ENCODE assay signal across 8 cellular contexts in genomic region chr7:88243345-88243909, GRCh38. TPM values are rescaled to one million over a fixed set of nuclear protein-coding genes. Genes with fewer than 3 reads are reported as not detected.
DNase-seq lines count a peak whose midpoint lies in the region; ATAC-seq and TF ChIP-seq lines count a peak whose summit lies in the region.

No MANE protein-coding gene starts in this region.

- no peak overlapping the region for H2AK5ac ChIP-seq in mesenchymal stem cell (ENCODE audit: low read length, severe bottlenecking)

- H3K79me2 ChIP-seq in OCI-LY7 (ENCODE audit: insufficient read depth, low read depth, low read length): no peaks in the 10 kb centered on the region

- H3K36me3 Mint-ChIP-seq in endodermal cell (ENCODE audit: low read depth): no peaks in the 10 kb centered on the region
- H3K36me3 Mint-ChIP-seq in activated naive CD4-positive, alpha-beta T cell treated with anti-CD3 and anti-CD28 coated beads for 36 hours (ENCODE audit: low read depth): no peaks in the 10 kb centered on the region

- H3K4me3 ChIP-seq in OCI-LY7 (ENCODE audit: low read depth, low read length, poor library complexity, severe bottlenecking) (no peak overlapping the region), endodermal cell (ENCODE audit: low read length) (no peak overlapping the region), mesenchymal stem cell (ENCODE audit: insufficient read depth in 1 of 2, low read depth in 1 of 2, low read length in 2 of 2) (no peak overlapping the region)

- CTCF ChIA-PET in OCI-LY7 (lab: Charles Lee; ENCODE audit: unreplicated experiment): interaction anchor here (1.3 kb wide), 1 partner anchor 114 kb away, joined by 5 read pairs; no protein-coding TSS in a partner anchor
- CTCF ChIA-PET in activated naive CD4-positive, alpha-beta T cell treated with anti-CD3 and anti-CD28 coated beads for 36 hours (lab: Charles Lee): interaction anchor here (0.7 to 1.5 kb wide), 7 partner anchors 10 to 548 kb away, joined by 3 to 7 read pairs (median 3); no protein-coding TSS in a partner anchor

- no peaks in the 10 kb centered on the region for H3K79me1 ChIP-seq in mesenchymal stem cell (replicated peaks; ENCODE audit: low read length, poor library complexity, severe bottlenecking)

- H3K4me3 Mint-ChIP-seq in endodermal cell: no peak overlapping the region
- no peak overlapping the region for H3K4me3 Mint-ChIP-seq in activated naive CD4-positive, alpha-beta T cell treated with anti-CD3 and anti-CD28 coated beads for 36 hours

- POLR2A ChIA-PET in OCI-LY7 (lab: Charles Lee): interaction anchor here (0.8 kb wide), 1 partner anchor 27 kb away, joined by 3 read pairs; no protein-coding TSS in a partner anchor

- no peak overlapping the region for H3K4ac ChIP-seq in mesenchymal stem cell (ENCODE audit: low read depth in 1 of 2, low read length in 2 of 2)

- no peaks in the 10 kb centered on the region for H3K36me3 ChIP-seq in OCI-LY7 (ENCODE audit: insufficient read depth, low read length)
- no peaks in the 10 kb centered on the region for H3K36me3 ChIP-seq in endodermal cell (ENCODE audit: control insufficient read depth, insufficient read depth, low read length)
- H3K36me3 ChIP-seq in mesenchymal stem cell (ENCODE audit: control insufficient read depth in 1 of 2, insufficient read depth in 2 of 2, low read depth in 1 of 2, low read length in 2 of 2): no peaks in the 10 kb centered on the region

- no peak overlapping the region for H4K91ac ChIP-seq in mesenchymal stem cell (ENCODE audit: low read length)

- H3K27me3 Mint-ChIP-seq in endodermal cell (ENCODE audit: insufficient read depth): no peaks in the 10 kb centered on the region
- peaks cover 16% of the 10 kb centered on the region for H3K27me3 Mint-ChIP-seq in activated naive CD4-positive, alpha-beta T cell treated with anti-CD3 and anti-CD28 coated beads for 36 hours (ENCODE audit: low read depth)

- H2BK5ac ChIP-seq in mesenchymal stem cell (ENCODE audit: low read depth, low read length, poor library complexity, severe bottlenecking): no peak overlapping the region

- no TSS peak for BruUV-seq in OCI-LY7 (replicated peaks; lab: Mats Ljungman, UMichigan)

- DNase-seq in DMS 273 treated with DMSO at 0.1 percent for 48 hours (lab: John Stamatoyannopoulos, UW): peak; percentile 31
- peak; percentile 24 for DNase-seq in OCI-LY7 (ENCODE audit: low spot score)
- DNase-seq in endodermal cell: peak; percentile 69
- peak; percentile 43 for DNase-seq in mesenchymal stem cell
- DNase-seq in activated naive CD4-positive, alpha-beta T cell treated with anti-CD3 and anti-CD28 coated beads for 36 hours: no peak

- no peak overlapping the region for H3K27ac ChIP-seq in OCI-LY7 (ENCODE audit: low read depth, low read length, poor library complexity, severe bottlenecking)
- no peak overlapping the region for H3K27ac ChIP-seq in endodermal cell (ENCODE audit: low read depth, low read length)
- no peak overlapping the region for H3K27ac ChIP-seq in mesenchymal stem cell (ENCODE audit: low read length, poor library complexity, severe bottlenecking)

- H3K4me2 ChIP-seq in OCI-LY7 (ENCODE audit: low read length): no peak overlapping the region
- H3K4me2 ChIP-seq in mesenchymal stem cell (ENCODE audit: low read length, poor library complexity, severe bottlenecking): no peak overlapping the region

- H3K4me1 ChIP-seq in OCI-LY7 (ENCODE audit: insufficient read depth, low read length, poor library complexity, severe bottlenecking): no peaks in the 10 kb centered on the region
- H3K4me1 ChIP-seq in endodermal cell (ENCODE audit: control insufficient read depth, insufficient read depth, low read length): no peaks in the 10 kb centered on the region
- no peaks in the 10 kb centered on the region for H3K4me1 ChIP-seq in mesenchymal stem cell (ENCODE audit: control insufficient read depth, insufficient read depth, low read depth, low read length)

- H2BK120ac ChIP-seq in mesenchymal stem cell (ENCODE audit: low read depth, low read length): no peak overlapping the region

- H3K18ac ChIP-seq in mesenchymal stem cell (ENCODE audit: low read depth in 1 of 2, low read length in 2 of 2): no peak overlapping the region

- no peak overlapping the region for H2AFZ ChIP-seq in OCI-LY7 (ENCODE audit: low read length)
- H2AFZ ChIP-seq in mesenchymal stem cell (ENCODE audit: low read depth, low read length): no peak overlapping the region

- no peaks in the 10 kb centered on the region for H4K20me1 ChIP-seq in OCI-LY7 (ENCODE audit: insufficient read depth, low read length)

- no peak overlapping the region for H3K27ac Mint-ChIP-seq in endodermal cell
- H3K27ac Mint-ChIP-seq in activated naive CD4-positive, alpha-beta T cell treated with anti-CD3 and anti-CD28 coated beads for 36 hours: no peak overlapping the region

- intact Hi-C loops in OCI-LY7 (cut with micrococcal nuclease; ENCODE audit: unreplicated experiment): loop anchor here (1.0 to 10.0 kb wide), 3 partner anchors 115 to 1381 kb away; no protein-coding TSS in a partner anchor
- intact Hi-C loops in activated naive CD4-positive, alpha-beta T cell treated with anti-CD3 and anti-CD28 coated beads for 36 hours (cut with micrococcal nuclease): loop anchor here (1.0 to 2.0 kb wide), 3 partner anchors 115 to 1875 kb away; no protein-coding TSS in a partner anchor

- no peaks in the 10 kb centered on the region for H3K9me3 Mint-ChIP-seq in endodermal cell
- H3K9me3 Mint-ChIP-seq in activated naive CD4-positive, alpha-beta T cell treated with anti-CD3 and anti-CD28 coated beads for 36 hours: no peaks in the 10 kb centered on the region

- ATAC-seq in GM19395 (IDR thresholded peaks at IDR 0.05; ENCODE audit: unreplicated experiment): peak; percentile 73
- ATAC-seq in HG03571 (IDR thresholded peaks at IDR 0.05; ENCODE audit: unreplicated experiment): peak; percentile 56
- no peak for ATAC-seq in HG03139 (IDR thresholded peaks at IDR 0.05; ENCODE audit: unreplicated experiment)

- TF ChIP-seq CTCF in OCI-LY7 (conservative IDR thresholded peaks at IDR 0.05; ENCODE audit: low read length): peak; percentile 83
- peak; percentile 93 for TF ChIP-seq CTCF in endodermal cell (conservative IDR thresholded peaks at IDR 0.05)

- no peak overlapping the region for H3K23ac ChIP-seq in mesenchymal stem cell (ENCODE audit: low read length in 2 of 2)

- no peak overlapping the region for H4K8ac ChIP-seq in mesenchymal stem cell (ENCODE audit: low read length)

- H3K9me3 ChIP-seq in OCI-LY7 (ENCODE audit: low read length): no peaks in the 10 kb centered on the region
- no peaks in the 10 kb centered on the region for H3K9me3 ChIP-seq in endodermal cell (ENCODE audit: control insufficient read depth, low read length)
- no peaks in the 10 kb centered on the region for H3K9me3 ChIP-seq in mesenchymal stem cell (ENCODE audit: control insufficient read depth, low read length)

- H3K9ac ChIP-seq in endodermal cell (ENCODE audit: extremely low read depth, low read length, poor library complexity, severe bottlenecking) (no peak overlapping the region), mesenchymal stem cell (ENCODE audit: low read length) (peak overlapping the region; percentile 1)

- H2BK12ac ChIP-seq in mesenchymal stem cell (ENCODE audit: low read length in 2 of 2): no peak overlapping the region

- H3K14ac ChIP-seq in mesenchymal stem cell (ENCODE audit: low read length in 2 of 2): no peak overlapping the region

- 25 to 46% methylated on average over 1 to 2 of the region's 2 CpGs for WGBS in endodermal cell (ENCODE audit: insufficient coverage in 1 of 2, insufficient read length in 1 of 2), 2 experiments
- 69% methylated on average over 1 of the region's 2 CpGs for WGBS in mesenchymal stem cell

- no peaks in the 10 kb centered on the region for H3K9me2 ChIP-seq in OCI-LY7 (ENCODE audit: insufficient read depth, low read length)

- no peaks in the 10 kb centered on the region for H3K27me3 ChIP-seq in endodermal cell (ENCODE audit: control insufficient read depth, insufficient read depth, low read length, poor library complexity, severe bottlenecking)
- no peaks in the 10 kb centered on the region for H3K27me3 ChIP-seq in mesenchymal stem cell (ENCODE audit: control insufficient read depth in 1 of 2, insufficient read depth in 1 of 2, low read length in 2 of 2)

- H3K4me1 Mint-ChIP-seq in endodermal cell: peaks cover 4% of the 10 kb centered on the region
- no peaks in the 10 kb centered on the region for H3K4me1 Mint-ChIP-seq in activated naive CD4-positive, alpha-beta T cell treated with anti-CD3 and anti-CD28 coated beads for 36 hours (ENCODE audit: low read depth)

- H2BK15ac ChIP-seq in mesenchymal stem cell (ENCODE audit: low read depth, poor library complexity, severe bottlenecking): no peak overlapping the region

RNA-seq across cellular contexts. Expression of gene SRI, which starts 23.6 kb away (rescaled TPM):
- total RNA-seq in OCI-LY7 (2014; rRNA removed; shearing (Covaris generic)): 61.7 and 73.9 TPM in 2 replicates
- total RNA-seq in OCI-LY7 (2022): 140 and 152 TPM in 2 replicates
- 10 to 100 TPM; 89.9 to 94.7 TPM for total RNA-seq in endodermal cell
- 156 TPM for polyA plus RNA-seq in endodermal cell (2013, experiment 1 of 2)
- 129 TPM for polyA plus RNA-seq in endodermal cell (2013, experiment 2 of 2)
- polyA plus RNA-seq in mesenchymal stem cell (2013, experiment 1 of 2): 96.4 TPM
- 102 TPM for polyA plus RNA-seq in mesenchymal stem cell (2013, experiment 2 of 2)
- total RNA-seq in activated naive CD4-positive, alpha-beta T cell treated with anti-CD3 and anti-CD28 coated beads for 36 hours: 100 to 1,000 TPM; 152 to 168 TPM
